Comparison of ENCODE assay signal across 22 cellular contexts in genomic region chr11:66211100-66211499, GRCh38. TPM values are rescaled to one million over a fixed set of nuclear protein-coding genes. Genes with fewer than 3 reads are reported as not detected.
DNase-seq lines count a peak whose midpoint lies in the region; ATAC-seq and TF ChIP-seq lines count a peak whose summit lies in the region.
"Had no signal": no experiment of that assay in that cellular context is flagged by ENCODE, and none has a peak within 500 bp of the region (broad histone marks: within the 10 kb centered on the region; RNA-seq: fewer than 3 reads in every experiment).

No MANE protein-coding gene starts in this region.

- H3K27ac Mint-ChIP-seq in CD4-positive, alpha-beta T cell: peak overlapping the region; percentile 4
- no peak overlapping the region; a peak in 1 of 7 replicates for H3K27ac Mint-ChIP-seq in H9

- H3K9me3 Mint-ChIP-seq in CD4-positive, alpha-beta T cell: no peaks in the 10 kb centered on the region
- no peaks in the 10 kb centered on the region for H3K9me3 Mint-ChIP-seq in H9

- no peak overlapping the region for H4K5ac ChIP-seq in H9 (ENCODE audit: insufficient read length, low read depth, low read length)

- no peak overlapping the region for H2BK12ac ChIP-seq in H9 (ENCODE audit: insufficient read length, low read depth, low read length)

- no peak overlapping the region for H2BK120ac ChIP-seq in H9 (ENCODE audit: low read depth, low read length, poor library complexity, severe bottlenecking)

- no peaks in the 10 kb centered on the region for H3K9me3 ChIP-seq in CD4-positive, alpha-beta T cell (ENCODE audit: control insufficient read depth, low read length)
- H3K9me3 ChIP-seq in H9 (ENCODE audit: control insufficient read depth, low read depth, low read length): no peaks in the 10 kb centered on the region
- no peaks in the 10 kb centered on the region for H3K9me3 ChIP-seq in stomach
- H3K9me3 ChIP-seq: SJCRH30 had no signal

- H3K36me3 ChIP-seq in stomach: peaks cover 0 to 58% (median 54%) of the 10 kb centered on the region in 4 donors

- no peak for TF ChIP-seq EP300 in stomach (IDR thresholded peaks at IDR 0.05)

- H3K27ac ChIP-seq in CD4-positive, alpha-beta T cell (ENCODE audit: low read depth, low read length): no peak overlapping the region
- H3K27ac ChIP-seq in H9 (ENCODE audit: insufficient read length, low read depth, low read length) (no peak overlapping the region), stomach (no peak overlapping the region)
- H3K27ac ChIP-seq: C4-2B, SJCRH30 had no signal

- H3K4me1 ChIP-seq in H9 (ENCODE audit: insufficient read depth, low read length) (no peaks in the 10 kb centered on the region), stomach (no peaks in the 10 kb centered on the region)
- H3K4me1 ChIP-seq: SJCRH30 had no signal

- no peak overlapping the region for H3K56ac ChIP-seq in H9 (ENCODE audit: insufficient read length, low read depth, low read length)

- no peak overlapping the region for H2AK5ac ChIP-seq in H9 (ENCODE audit: insufficient read length, low read length)

- no peak for TF ChIP-seq CTCF in CD4-positive, alpha-beta T cell (IDR thresholded peaks at IDR 0.05)
- TF ChIP-seq CTCF in H9 (conservative IDR thresholded peaks at IDR 0.05): no peak
- no peak for TF ChIP-seq CTCF in stomach (IDR thresholded peaks at IDR 0.05)

- H3K79me2 ChIP-seq in H9 (ENCODE audit: insufficient read depth, low read length): no peaks in the 10 kb centered on the region

- no peak overlapping the region for H3K18ac ChIP-seq in H9 (ENCODE audit: insufficient read length, low read depth, low read length)

- CTCF ChIA-PET in CD4-positive, alpha-beta T cell (lab: Charles Lee): no interaction called here

- H3K4me3 Mint-ChIP-seq in CD4-positive, alpha-beta T cell: no peak overlapping the region
- H3K4me3 Mint-ChIP-seq in H9: no peak overlapping the region

- H3K23me2 ChIP-seq in H9 (ENCODE audit: insufficient read length, low read depth, low read length, poor library complexity, severe bottlenecking): no peaks in the 10 kb centered on the region

- H3K23ac ChIP-seq in H9 (ENCODE audit: insufficient read length, low read depth, low read length): no peak overlapping the region

- H4K91ac ChIP-seq in H9 (ENCODE audit: insufficient read length, low read depth, low read length): no peak overlapping the region

- H3K9ac ChIP-seq in H9 (ENCODE audit: extremely low read depth, insufficient read length, low read length): no peak overlapping the region

- H2BK15ac ChIP-seq in H9 (ENCODE audit: low read depth, low read length): no peak overlapping the region

- no peak overlapping the region for H3K4ac ChIP-seq in H9 (ENCODE audit: low read depth, low read length)

- no peak overlapping the region for H4K8ac ChIP-seq in H9 (replicated peaks; ENCODE audit: insufficient read length, low read depth, low read length)

- no peak overlapping the region for H2AFZ ChIP-seq in H9 (ENCODE audit: low read length)

- no peak for ATAC-seq in CD4-positive, alpha-beta T cell (ENCODE audit: poor library complexity)
- no peak for ATAC-seq in HG02970 (IDR thresholded peaks at IDR 0.05; ENCODE audit: low FRiP score, unreplicated experiment)
- ATAC-seq in GM19455 (IDR thresholded peaks at IDR 0.05; ENCODE audit: unreplicated experiment): no peak
- ATAC-seq: PC-3, Right ventricle myocardium inferior, SK-N-SH treated with all-trans-retinoic acid at 6 μM for 48 hours had no signal

- no peak for TF ChIP-seq POLR2A in stomach (IDR thresholded peaks at IDR 0.05)

- H3K79me1 ChIP-seq in H9 (ENCODE audit: insufficient read depth, low read depth, low read length, poor library complexity, severe bottlenecking): no peaks in the 10 kb centered on the region

- WGBS in H9 (ENCODE audit: extremely low coverage, insufficient read length, low lambda C conversion rate): no CpG with 5 or more reads among the region's 8 CpGs
- WGBS in stomach, 5 donors: 90 to 95% (median 94%) methylated on average over 8 of the region's 8 CpGs

- H3T11ph ChIP-seq in H9 (ENCODE audit: low read length): no peak overlapping the region

- H2BK5ac ChIP-seq in H9 (ENCODE audit: insufficient read length, low read length): no peak overlapping the region

- POLR2A ChIA-PET in CD4-positive, alpha-beta T cell (lab: Charles Lee): no interaction called here

- H3K4me2 ChIP-seq in H9 (ENCODE audit: insufficient read depth, insufficient read length, low read length): no peak overlapping the region

- H3K4me3 ChIP-seq in stomach: no peak overlapping the region
- H3K4me3 ChIP-seq: SJCRH30 had no signal

- intact Hi-C loops in CD4-positive, alpha-beta T cell (cut with DNase I, micrococcal nuclease): no loop called here
- intact Hi-C loops in stomach (cut with DNase I; ENCODE audit: low total_unique reads): no loop called here

- no peak overlapping the region for H3K14ac ChIP-seq in H9 (ENCODE audit: insufficient read depth, low read length)

- H3K27me3 Mint-ChIP-seq in CD4-positive, alpha-beta T cell: no peaks in the 10 kb centered on the region
- H3K27me3 Mint-ChIP-seq in H9 (ENCODE audit: low read depth): no peaks in the 10 kb centered on the region

- no peaks in the 10 kb centered on the region for H3K4me1 Mint-ChIP-seq in CD4-positive, alpha-beta T cell (ENCODE audit: low read depth)
- no peaks in the 10 kb centered on the region for H3K4me1 Mint-ChIP-seq in H9

- peaks cover 61% of the 10 kb centered on the region for H3K36me3 Mint-ChIP-seq in CD4-positive, alpha-beta T cell (ENCODE audit: low read depth)
- H3K36me3 Mint-ChIP-seq in H9 (ENCODE audit: insufficient read depth in 1 of 3, low read depth in 3 of 3): peaks cover 1 to 12% (median 8%) of the 10 kb centered on the region in 3 experiments; a peak in 5 of 7 replicates

- H2BK20ac ChIP-seq in H9 (ENCODE audit: low read depth, low read length, poor library complexity, severe bottlenecking): no peak overlapping the region

- no peak for DNase-seq in CD4-positive, alpha-beta T cell
- DNase-seq in H9 (peak; percentile 12), mesenteric fat pad (ENCODE audit: low spot score) (peak; percentile 33), stomach (peak; percentile 7), NCI-H1417 (lab: John Stamatoyannopoulos, UW) (no peak)
- DNase-seq: DMS153, DND-41, KBM-7, MV-4-11, NCI-H1105, NCI-H146, NCI-H1930, NCI-H2107, NCI-H524, NCI-H748 treated with DMSO at 0.1 percent for 48 hours, PC-3, SJCRH30 had no signal

- H4K20me1 ChIP-seq in H9 (ENCODE audit: control insufficient read depth, insufficient read depth, insufficient read length): no peaks in the 10 kb centered on the region

- no peaks in the 10 kb centered on the region for H3K27me3 ChIP-seq in CD4-positive, alpha-beta T cell (ENCODE audit: control insufficient read depth, insufficient read depth, low read length)
- H3K27me3 ChIP-seq in H9 (ENCODE audit: insufficient read depth, low read length) (no peaks in the 10 kb centered on the region), stomach (no peaks in the 10 kb centered on the region)
- H3K27me3 ChIP-seq: SJCRH30 had no signal

RNA-seq across cellular contexts. Expression of gene KLC2, which starts 46.4 kb away (rescaled TPM):
- 10 to 100 TPM; 28.6 to 30.0 TPM for total RNA-seq in CD4-positive, alpha-beta T cell
- total RNA-seq in H9 (2021): 56.7 and 59.7 TPM in 2 replicates
- total RNA-seq in mesenteric fat pad: 35.0 TPM
- 10 to 100 TPM in 3 of 5 donors, 1 to 10 TPM in 2; 2.9 to 94.2 (median 12.6) TPM for total RNA-seq in stomach
- polyA plus RNA-seq in stomach: 10 to 100 TPM in 2 of 3 donors, 1 to 10 TPM in 1; 7.5 to 19.5 (median 10.7) TPM

RNA-seq across cellular contexts. Expression of gene RAB1B, which starts 57.3 kb away (rescaled TPM):
- total RNA-seq in CD4-positive, alpha-beta T cell: 10 to 100 TPM; 27.4 to 29.4 TPM
- total RNA-seq in H9 (2021) (118 and 122 TPM in 2 replicates), mesenteric fat pad (138 TPM), stomach (10 to 100 TPM; 19.3 to 93.6 (median 36.7) TPM)
- polyA plus RNA-seq in stomach: 100 to 1,000 TPM in 2 of 3 donors, 10 to 100 TPM in 1; 98.0 to 170 (median 168) TPM

Comparison
In these comparisons a context has a peak if more than half of its experiments do, and no peak if none do; other contexts are left out.
1. DNase-seq: peak in H9 (single experiment), mesenteric fat pad (single experiment) and stomach (single experiment); none in CD4-positive, alpha-beta T cell (0 of 10) and NCI-H1417 (0 of 3).